ENCODE assay signal across 14 cellular contexts in genomic region chr15:64950888-64951287, GRCh38. TPM values are rescaled to one million over a fixed set of nuclear protein-coding genes. Genes with fewer than 3 reads are reported as not detected.
DNase-seq lines count a peak whose midpoint lies in the region; ATAC-seq and TF ChIP-seq lines count a peak whose summit lies in the region.
"Had no signal": no experiment of that assay in that cellular context is flagged by ENCODE, and none has a peak within 500 bp of the region (broad histone marks: within the 10 kb centered on the region; RNA-seq: fewer than 3 reads in every experiment).

No MANE protein-coding gene starts in this region.

- peak overlapping the region; percentile 62 for H3K27ac Mint-ChIP-seq in activated CD8-positive, alpha-beta memory T cell treated with anti-CD3 and anti-CD28 coated beads, Interleukin-2, amount 10 ng/mL, durations not matched to agents 7 days and 5 days
- H3K27ac Mint-ChIP-seq in WTC11 = peak overlapping the region; percentile 25; the same call in 1 of the 2 replicates

- H3K4me2 ChIP-seq in mesendoderm (ENCODE audit: low read length) = no peak overlapping the region

- H3K36me3 ChIP-seq in neutrophil (peaks cover 10% of the 10 kb centered on the region), mesendoderm (ENCODE audit: control insufficient read depth, insufficient read depth, low read length) (peaks cover 3% of the 10 kb centered on the region)
- H3K36me3 ChIP-seq: prostate gland had no signal

- H2BK5ac ChIP-seq in mesendoderm (ENCODE audit: low read length) = no peak overlapping the region

- TF ChIP-seq CTCF in NB4 (IDR thresholded peaks at IDR 0.05; ENCODE audit: low read depth, low read length) (no peak), WTC11 (IDR thresholded peaks at IDR 0.05) (no peak), neutrophil (IDR thresholded peaks at IDR 0.05) (no peak)

- no peak overlapping the region for H4K5ac ChIP-seq in mesendoderm (ENCODE audit: low read length)

- no peak overlapping the region for H3K56ac ChIP-seq in mesendoderm (ENCODE audit: low read length)

- peak overlapping the region; percentile 58 for H3K27ac ChIP-seq in neutrophil
- no peak overlapping the region for H3K27ac ChIP-seq in mesendoderm (ENCODE audit: low read depth, low read length)
- H3K27ac ChIP-seq: prostate gland had no signal

- no peak overlapping the region for H2AK5ac ChIP-seq in mesendoderm (ENCODE audit: low read length)

- DNase-seq in activated CD8-positive, alpha-beta memory T cell treated with anti-CD3 and anti-CD28 coated beads, Interleukin-2, amount 10 ng/mL, durations not matched to agents 7 days and 5 days = no peak
- no peak for DNase-seq in activated CD8-positive, alpha-beta memory T cell treated with anti-CD3 and anti-CD28 coated beads, Interleukin-2, amount 50 U/mL, for 48 hours
- peak; percentile 43 for DNase-seq in NB4 (ENCODE audit: low read depth)
- no peak for DNase-seq in WTC11 (ENCODE audit: low spot score)
- no peak for DNase-seq in mesendoderm
- DNase-seq in EL = no peak
- no peak for DNase-seq in AG08395 (ENCODE audit: low spot score)
- DNase-seq: activated gamma-delta T cell treated with Interleukin-2 at 50 U/mL for 16 hours; caudate nucleus; SHP77; stimulated activated naive CD4-positive, alpha-beta T cell had no signal

- no peaks in the 10 kb centered on the region for H3K9me3 Mint-ChIP-seq in activated CD8-positive, alpha-beta memory T cell treated with anti-CD3 and anti-CD28 coated beads, Interleukin-2, amount 10 ng/mL, durations not matched to agents 7 days and 5 days (ENCODE audit: low read depth)
- peaks cover 46% of the 10 kb centered on the region for H3K9me3 Mint-ChIP-seq in WTC11

- H2BK15ac ChIP-seq in mesendoderm (replicated peaks; ENCODE audit: low read depth) = no peak overlapping the region

- H3K4me3 Mint-ChIP-seq in activated CD8-positive, alpha-beta memory T cell treated with anti-CD3 and anti-CD28 coated beads, Interleukin-2, amount 10 ng/mL, durations not matched to agents 7 days and 5 days = no peak overlapping the region
- H3K4me3 Mint-ChIP-seq in WTC11 = no peak overlapping the region

- POLR2A ChIA-PET in WTC11 (lab: Charles Lee) = no interaction called here

- no peak overlapping the region for H2BK120ac ChIP-seq in mesendoderm (ENCODE audit: low read depth, low read length)

- no peaks in the 10 kb centered on the region for H3K4me1 Mint-ChIP-seq in activated CD8-positive, alpha-beta memory T cell treated with anti-CD3 and anti-CD28 coated beads, Interleukin-2, amount 10 ng/mL, durations not matched to agents 7 days and 5 days
- 0 out of 2 replicates have a peak, but pooled peaks cover 4% of the 10 kb centered on the region for H3K4me1 Mint-ChIP-seq in WTC11

- no peaks in the 10 kb centered on the region for H3K9me3 ChIP-seq in neutrophil
- H3K9me3 ChIP-seq: prostate gland had no signal

- no peak for ATAC-seq in activated CD8-positive, alpha-beta memory T cell treated with anti-CD3 and anti-CD28 coated beads, Interleukin-2, amount 10 ng/mL, durations not matched to agents 7 days and 5 days
- ATAC-seq in WTC11 = no peak

- H3K27me3 Mint-ChIP-seq in activated CD8-positive, alpha-beta memory T cell treated with anti-CD3 and anti-CD28 coated beads, Interleukin-2, amount 10 ng/mL, durations not matched to agents 7 days and 5 days = no peaks in the 10 kb centered on the region
- H3K27me3 Mint-ChIP-seq in WTC11 (ENCODE audit: low read depth) = peaks cover 14% of the 10 kb centered on the region

- no peak overlapping the region for H3K18ac ChIP-seq in mesendoderm (ENCODE audit: low read length)

- H3K79me2 ChIP-seq in mesendoderm (ENCODE audit: control insufficient read depth, insufficient read depth, low read length) = no peaks in the 10 kb centered on the region

- WGBS in mesendoderm (ENCODE audit: extremely low coverage, insufficient coverage, low lambda C conversion rate) = no CpG with 5 or more reads among the region's 6 CpGs

- H3K79me1 ChIP-seq in mesendoderm (ENCODE audit: low read length) = no peaks in the 10 kb centered on the region

- no peak overlapping the region for H3K9ac ChIP-seq in mesendoderm (ENCODE audit: low read length)

- no peak for TF ChIP-seq POLR2A in NB4 (IDR thresholded peaks at IDR 0.05; ENCODE audit: extremely low read depth, insufficient read length)

- no peak overlapping the region for H3K23ac ChIP-seq in mesendoderm (ENCODE audit: low read length)

- H3K27me3 ChIP-seq in neutrophil = no peaks in the 10 kb centered on the region
- H3K27me3 ChIP-seq in mesendoderm (ENCODE audit: insufficient read depth, low read length, poor library complexity) = no peaks in the 10 kb centered on the region

- no peak overlapping the region for H3K4ac ChIP-seq in mesendoderm (ENCODE audit: low read depth, low read length)

- peaks cover 7% of the 10 kb centered on the region for H3K36me3 Mint-ChIP-seq in activated CD8-positive, alpha-beta memory T cell treated with anti-CD3 and anti-CD28 coated beads, Interleukin-2, amount 10 ng/mL, durations not matched to agents 7 days and 5 days
- peaks cover 56% of the 10 kb centered on the region for H3K36me3 Mint-ChIP-seq in WTC11

- H4K8ac ChIP-seq in mesendoderm (ENCODE audit: low read depth, low read length) = no peak overlapping the region

- no peak overlapping the region for H3K4me3 ChIP-seq in NB4 (ENCODE audit: low read depth, low read length)
- H3K4me3 ChIP-seq in neutrophil (ENCODE audit: low read depth in 1 of 2, low read length in 1 of 2) = no peak overlapping the region
- H3K4me3 ChIP-seq in mesendoderm (ENCODE audit: low read length) = no peak overlapping the region
- H3K4me3 ChIP-seq: lung, prostate gland had no signal

- H3K4me1 ChIP-seq in neutrophil (ENCODE audit: control insufficient read depth in 1 of 2, insufficient read depth in 1 of 2, low read depth in 1 of 2, low read length in 1 of 2) (no peaks in the 10 kb centered on the region), mesendoderm (ENCODE audit: control insufficient read depth, low read depth, low read length) (no peaks in the 10 kb centered on the region)
- H3K4me1 ChIP-seq: prostate gland had no signal

- CTCF ChIA-PET in activated CD8-positive, alpha-beta memory T cell treated with anti-CD3 and anti-CD28 coated beads, Interleukin-2, amount 10 ng/mL, durations not matched to agents 7 days and 5 days (lab: Charles Lee) = no interaction called here
- CTCF ChIA-PET in WTC11 (lab: Charles Lee) = interaction anchor here (0.6 kb wide), 1 partner anchor 116 kb away, joined by 4 read pairs; no protein-coding TSS in a partner anchor

TF ChIP-seq in WTC11, 78 proteins besides CTCF, POLR2A, EP300 and RAD21:
- TF ChIP-seq USF1 (CRISPR knock-in tag; IDR thresholded peaks at IDR 0.05) (no peak), ZNF232 (CRISPR knock-in tag; IDR thresholded peaks at IDR 0.05) (no peak), ETV6 (CRISPR knock-in tag; IDR thresholded peaks at IDR 0.05) (no peak), GRHL2 (CRISPR knock-in tag; IDR thresholded peaks at IDR 0.05; ENCODE audit: insufficient replicate concordance, severe bottlenecking) (no peak)
- TF ChIP-seq, protein P1, sequence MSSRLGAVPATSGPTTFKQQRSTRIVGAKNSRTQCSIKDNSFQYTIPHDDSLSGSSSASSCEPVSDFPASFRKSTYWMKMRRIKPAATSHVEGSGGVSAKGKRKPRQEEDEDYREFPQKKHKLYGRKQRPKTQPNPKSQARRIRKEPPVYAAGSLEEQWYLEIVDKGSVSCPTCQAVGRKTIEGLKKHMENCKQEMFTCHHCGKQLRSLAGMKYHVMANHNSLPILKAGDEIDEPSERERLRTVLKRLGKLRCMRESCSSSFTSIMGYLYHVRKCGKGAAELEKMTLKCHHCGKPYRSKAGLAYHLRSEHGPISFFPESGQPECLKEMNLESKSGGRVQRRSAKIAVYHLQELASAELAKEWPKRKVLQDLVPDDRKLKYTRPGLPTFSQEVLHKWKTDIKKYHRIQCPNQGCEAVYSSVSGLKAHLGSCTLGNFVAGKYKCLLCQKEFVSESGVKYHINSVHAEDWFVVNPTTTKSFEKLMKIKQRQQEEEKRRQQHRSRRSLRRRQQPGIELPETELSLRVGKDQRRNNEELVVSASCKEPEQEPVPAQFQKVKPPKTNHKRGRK (CRISPR knock-in tag; IDR thresholded peaks at IDR 0.05; ENCODE audit: borderline replicate concordance) = peak; percentile 81; the same call in 1 of the 2 replicates

RNA-seq across cellular contexts. Expression of gene SPG21, which starts 38.8 kb away (rescaled TPM):
- total RNA-seq in activated CD8-positive, alpha-beta memory T cell treated with anti-CD3 and anti-CD28 coated beads, Interleukin-2, amount 10 ng/mL, durations not matched to agents 7 days and 5 days = 10 to 100 TPM; 56.0 to 60.4 TPM
- total RNA-seq in WTC11 (2021) = 69.9 to 84.0 TPM (median 79.9 TPM) in 3 replicates
- 43.1 TPM for polyA plus RNA-seq in mesendoderm (2013, experiment 1 of 2)
- polyA plus RNA-seq in mesendoderm (2013, experiment 2 of 2) = 43.8 TPM

RNA-seq across cellular contexts. Expression of gene ANKDD1A, which starts 39.2 kb away (rescaled TPM):
- total RNA-seq in activated CD8-positive, alpha-beta memory T cell treated with anti-CD3 and anti-CD28 coated beads, Interleukin-2, amount 10 ng/mL, durations not matched to agents 7 days and 5 days = 10 to 100 TPM; 13.4 to 24.4 TPM
- total RNA-seq in WTC11 (2021) = 6.1 to 7.9 TPM (median 7.4 TPM) in 3 replicates
- polyA plus RNA-seq in mesendoderm (2013, experiment 1 of 2) = 1.2 TPM
- polyA plus RNA-seq in mesendoderm (2013, experiment 2 of 2) = 1.4 TPM
